ENCODE assay signal across 16 cellular contexts in genomic region chr11:134516529-134516928, GRCh38.
DNase-seq lines count a peak whose midpoint lies in the region; ATAC-seq and TF ChIP-seq lines count a peak whose summit lies in the region.
"Had no signal": no experiment of that assay in that cellular context is flagged by ENCODE, and none has a peak within 500 bp of the region (broad histone marks: within the 10 kb centered on the region; RNA-seq: fewer than 3 reads in every experiment).

No MANE protein-coding gene starts in this region.

- no peaks in the 10 kb centered on the region for H3K4me1 ChIP-seq in spleen
- H3K4me1 ChIP-seq: ascending aorta, parathyroid adenoma had no signal

- peak overlapping the region in 1 of 5 experiments; percentile 56 for H3K4me3 Mint-ChIP-seq in brain
- H3K4me3 Mint-ChIP-seq in stimulated activated naive B cell treated with anti-CD40 and anti-IgM and Interleukin-4, amounts not matched to agents 10 μg/mL and 1 μg/mL and 100 μg/mL, for 72 hours, result no peak overlapping the region

- no peaks in the 10 kb centered on the region for H3K36me3 Mint-ChIP-seq in brain
- H3K36me3 Mint-ChIP-seq in stimulated activated naive B cell treated with anti-CD40 and anti-IgM and Interleukin-4, amounts not matched to agents 10 μg/mL and 1 μg/mL and 100 μg/mL, for 72 hours, result no peaks in the 10 kb centered on the region

- H3K4me3 ChIP-seq in spleen, result no peak overlapping the region
- H3K4me3 ChIP-seq: ascending aorta, colonic mucosa had no signal

- H3K27ac Mint-ChIP-seq in brain, result peak overlapping the region; percentile 35 to 100 (median 73)
- H3K27ac Mint-ChIP-seq in stimulated activated naive B cell treated with anti-CD40 and anti-IgM and Interleukin-4, amounts not matched to agents 10 μg/mL and 1 μg/mL and 100 μg/mL, for 72 hours, result no peak overlapping the region

- WGBS in spleen, 5 donors, result 68 to 80% (median 76%) methylated on average over 9 of the region's 9 CpGs

- H3K4me1 Mint-ChIP-seq in brain, result peaks cover 52% of the 10 kb centered on the region
- H3K4me1 Mint-ChIP-seq in stimulated activated naive B cell treated with anti-CD40 and anti-IgM and Interleukin-4, amounts not matched to agents 10 μg/mL and 1 μg/mL and 100 μg/mL, for 72 hours, result no peaks in the 10 kb centered on the region

- TF ChIP-seq CTCF in brain (conservative IDR thresholded peaks at IDR 0.05) (no peak), spleen (IDR thresholded peaks at IDR 0.05 in 8 of 11, conservative IDR thresholded peaks at IDR 0.05 in 3 of 11) (no peak)

- DNase-seq in activated T-cell treated with anti-CD3 and anti-CD28 coated beads, Interleukin-2, amount 50 U/mL, for 1 hour, result peak; percentile 8
- DNase-seq in activated T-cell treated with anti-CD3 and anti-CD28 coated beads, Interleukin-2, amount 50 U/mL, for 48 hours, result no peak
- DNase-seq in NCI-H1694 (lab: John Stamatoyannopoulos, UW), result peak; percentile 45
- peak; percentile 64 for DNase-seq in spleen
- DNase-seq in stimulated activated naive B cell treated with anti-CD40 and anti-IgM and Interleukin-4, amounts not matched to agents 10 μg/mL and 1 μg/mL and 100 μg/mL, for 72 hours, result no peak
- DNase-seq in NCI-H1105 (lab: John Stamatoyannopoulos, UW), result no peak
- DNase-seq: activated gamma-delta T cell, colonic mucosa, erythroblast, NCI-H2081 treated with DMSO at 0.1 percent for 48 hours, SHP77 treated with DMSO at 0.1 percent for 48 hours, T-helper 9 cell had no signal

- H3K27me3 Mint-ChIP-seq in brain, result peaks cover 4% of the 10 kb centered on the region
- H3K27me3 Mint-ChIP-seq in stimulated activated naive B cell treated with anti-CD40 and anti-IgM and Interleukin-4, amounts not matched to agents 10 μg/mL and 1 μg/mL and 100 μg/mL, for 72 hours, result peaks cover 0 to 8% of the 10 kb centered on the region in 2 donors

- H3K9me3 ChIP-seq in spleen, result no peaks in the 10 kb centered on the region
- H3K9me3 ChIP-seq: ascending aorta, colonic mucosa had no signal

- H3K27ac ChIP-seq in spleen, result no peak overlapping the region
- H3K27ac ChIP-seq: ascending aorta, colonic mucosa, parathyroid adenoma had no signal

- peaks cover 0 to 6% (median 0%) of the 10 kb centered on the region in 5 experiments for H3K9me3 Mint-ChIP-seq in brain
- H3K9me3 Mint-ChIP-seq in stimulated activated naive B cell treated with anti-CD40 and anti-IgM and Interleukin-4, amounts not matched to agents 10 μg/mL and 1 μg/mL and 100 μg/mL, for 72 hours, result no peaks in the 10 kb centered on the region

- no peak for TF ChIP-seq POLR2A in spleen (IDR thresholded peaks at IDR 0.05)

- no peaks in the 10 kb centered on the region for H3K36me3 ChIP-seq in spleen
- H3K36me3 ChIP-seq: ascending aorta, colonic mucosa had no signal

- intact Hi-C loops in spleen (cut with DNase I; ENCODE audit: low total_unique reads), result no loop called here

- ATAC-seq in GM21515 (IDR thresholded peaks at IDR 0.05; ENCODE audit: unreplicated experiment), result no peak
- ATAC-seq in stimulated activated naive B cell treated with anti-CD40 and anti-IgM and Interleukin-4, amounts not matched to agents 10 μg/mL and 1 μg/mL and 100 μg/mL, for 72 hours (replicated peaks), result no peak

- H3K27me3 ChIP-seq in spleen (replicated peaks in 1 of 7), result peaks cover 0 to 55% (median 0%) of the 10 kb centered on the region in 7 donors
- H3K27me3 ChIP-seq: ascending aorta, colonic mucosa had no signal

Comparison
In these comparisons a context has a peak if more than half of its experiments do, and no peak if none do; other contexts are left out.
1. DNase-seq: peak in activated T-cell treated with anti-CD3 and anti-CD28 coated beads, Interleukin-2, amount 50 U/mL, for 1 hour (single experiment), NCI-H1694 (single experiment) and spleen (single experiment); none in activated T-cell treated with anti-CD3 and anti-CD28 coated beads, Interleukin-2, amount 50 U/mL, for 48 hours (0 of 2), stimulated activated naive B cell treated with anti-CD40 and anti-IgM and Interleukin-4, amounts not matched to agents 10 μg/mL and 1 μg/mL and 100 μg/mL, for 72 hours (single experiment) and NCI-H1105 (single experiment).